Comparison of ENCODE assay signal across 1 cellular context in genomic region chr18:3261393-3262233, GRCh38.
TF ChIP-seq lines count a peak whose summit lies in the region.

TSS of gene MYL12B (plus strand) at chr18:3262133. CDS start at chr18:3272899, 10,766 bp downstream.

TF ChIP-seq in K562, 482 proteins besides CTCF, POLR2A, EP300 and RAD21 (continued from another document and continues in another):
- peak; percentile 17 to 94; a peak in 2 of 4 replicates for TF ChIP-seq MLLT1 (IDR thresholded peaks at IDR 0.05)
- TF ChIP-seq NFIX (CRISPR knock-in tag; IDR thresholded peaks at IDR 0.05; ENCODE audit: low read depth), result no peak
- TF ChIP-seq ILF3 (IDR thresholded peaks at IDR 0.05; ENCODE audit: borderline replicate concordance), result no peak; the same call in 1 of the 2 replicates
- no peak for TF ChIP-seq NCOA4 (IDR thresholded peaks at IDR 0.05; ENCODE audit: partially characterized antibody)
- peak; percentile 23; the same call in 1 of the 2 replicates for TF ChIP-seq FOXM1 (IDR thresholded peaks at IDR 0.05; ENCODE audit: low read depth)
- TF ChIP-seq FOXM1 (CRISPR knock-in tag; IDR thresholded peaks at IDR 0.05; ENCODE audit: low read depth), result peak; percentile 52
- peak; percentile 7; the same call in 1 of the 2 replicates for TF ChIP-seq HEY1 (CRISPR knock-in tag; IDR thresholded peaks at IDR 0.05; ENCODE audit: borderline replicate concordance)
- peak; percentile 63 for TF ChIP-seq ETS1 (conservative IDR thresholded peaks at IDR 0.05; ENCODE audit: control insufficient read depth, low read depth, low read length)
- TF ChIP-seq ARID1B (IDR thresholded peaks at IDR 0.05), result peak; percentile 51; the same call in 1 of the 2 replicates
- TF ChIP-seq ZBTB9 (CRISPR knock-in tag; IDR thresholded peaks at IDR 0.05), result peak; percentile 91; the same call in 1 of the 2 replicates
- no peak for TF ChIP-seq GTF2A2 (tag; IDR thresholded peaks at IDR 0.05)
- peak; percentile 84 for TF ChIP-seq ASH1L (IDR thresholded peaks at IDR 0.05; ENCODE audit: borderline replicate concordance, low read depth, partially characterized antibody)
- 0 out of 2 replicates have a peak, but pooled peaks have one; percentile 29 for TF ChIP-seq ELK1 (CRISPR knock-in tag; IDR thresholded peaks at IDR 0.05)
- TF ChIP-seq KDM4B (IDR thresholded peaks at IDR 0.05; ENCODE audit: borderline replicate concordance in 2 of 2, low read depth in 1 of 2), result peak in 1 of 2 experiments; percentile 91; a peak in 2 of 4 replicates
- 0 out of 2 replicates have a peak, but pooled peaks have one; percentile 40 for TF ChIP-seq MTA1 (IDR thresholded peaks at IDR 0.05; ENCODE audit: borderline replicate concordance)
- TF ChIP-seq CUX1 (CRISPR knock-in tag; IDR thresholded peaks at IDR 0.05), result no peak
- no peak for TF ChIP-seq ARID3B (CRISPR knock-in tag; IDR thresholded peaks at IDR 0.05; ENCODE audit: borderline replicate concordance)
- no peak for TF ChIP-seq RFX1 (IDR thresholded peaks at IDR 0.05)
- TF ChIP-seq ZNF395 (CRISPR knock-in tag; IDR thresholded peaks at IDR 0.05), result peak; percentile 81
- TF ChIP-seq SMAD3 (CRISPR knock-in tag; conservative IDR thresholded peaks at IDR 0.05), result peak; percentile 84
- no peak for TF ChIP-seq ZNF717 (CRISPR knock-in tag; IDR thresholded peaks at IDR 0.05)
- no peak for TF ChIP-seq PRPF4 (IDR thresholded peaks at IDR 0.05; ENCODE audit: insufficient read depth, low read depth, low read length, poor library complexity, severe bottlenecking)
- TF ChIP-seq CGGBP1 (CRISPR knock-in tag; IDR thresholded peaks at IDR 0.05), result 0 out of 2 replicates have a peak, but pooled peaks have one; percentile 31
- TF ChIP-seq STAT5A (IDR thresholded peaks at IDR 0.05; ENCODE audit: borderline replicate concordance, low read length), result no peak
- no peak for TF ChIP-seq MAFK (IDR thresholded peaks at IDR 0.05; ENCODE audit: low read length)
- no peak for TF ChIP-seq POLR3G (IDR thresholded peaks at IDR 0.05; ENCODE audit: extremely low read depth, insufficient read length, insufficient replicate concordance)
- TF ChIP-seq STAT6 (CRISPR knock-in tag; IDR thresholded peaks at IDR 0.05), result no peak
- no peak for TF ChIP-seq SRSF3 (IDR thresholded peaks at IDR 0.05; ENCODE audit: insufficient read depth, low read length)
- TF ChIP-seq SIN3A (IDR thresholded peaks at IDR 0.05; ENCODE audit: borderline replicate concordance in 2 of 2, control insufficient read depth in 1 of 2, low read depth in 2 of 2, low read length in 2 of 2), result peak; percentile 55 to 91; a peak in 3 of 4 replicates
- TF ChIP-seq CBX2 (IDR thresholded peaks at IDR 0.05; ENCODE audit: insufficient read depth, low read length, poor library complexity, severe bottlenecking), result no peak
- TF ChIP-seq ZBED1 (IDR thresholded peaks at IDR 0.05), result peak; percentile 65; the same call in 1 of the 2 replicates
- TF ChIP-seq SRSF9 (IDR thresholded peaks at IDR 0.05; ENCODE audit: borderline replicate concordance, low read depth, low read length), result no peak
- peak in 1 of 2 experiments; percentile 89; a peak in 2 of 4 replicates for TF ChIP-seq HDAC1 (IDR thresholded peaks at IDR 0.05)
- TF ChIP-seq ZNF3 (CRISPR knock-in tag; IDR thresholded peaks at IDR 0.05), result no peak
- peak; percentile 60 to 100 for TF ChIP-seq NONO (IDR thresholded peaks at IDR 0.05; ENCODE audit: low read depth in 2 of 2, low read length in 1 of 2)
- TF ChIP-seq MAX (CRISPR knock-in tag; IDR thresholded peaks at IDR 0.05), result no peak; the same call in none of the 2 replicates
- no peak for TF ChIP-seq ZFP30 (CRISPR knock-in tag; IDR thresholded peaks at IDR 0.05; ENCODE audit: borderline replicate concordance)
- TF ChIP-seq POLR2G (IDR thresholded peaks at IDR 0.05; ENCODE audit: low read depth, low read length), result peak; percentile 97
- TF ChIP-seq ZBTB8A (IDR thresholded peaks at IDR 0.05; ENCODE audit: partially characterized antibody), result no peak
- no peak for TF ChIP-seq FOXJ3 (CRISPR knock-in tag; IDR thresholded peaks at IDR 0.05)
- no peak for TF ChIP-seq NR0B1 (IDR thresholded peaks at IDR 0.05; ENCODE audit: partially characterized antibody)
- TF ChIP-seq ZNF165 (CRISPR knock-in tag; IDR thresholded peaks at IDR 0.05; ENCODE audit: borderline replicate concordance), result no peak
- TF ChIP-seq COPS2 (conservative IDR thresholded peaks at IDR 0.05), result no peak
